In genomic region chr13:51950722-51951121, GRCh38 we compare ENCODE assay signal across 21 cellular contexts.
DNase-seq lines count a peak whose midpoint lies in the region; ATAC-seq and TF ChIP-seq lines count a peak whose summit lies in the region.
"Had no signal": no experiment of that assay in that cellular context is flagged by ENCODE, and none has a peak within 500 bp of the region (broad histone marks: within the 10 kb centered on the region; RNA-seq: fewer than 3 reads in every experiment).

No MANE protein-coding gene starts in this region.

- H3K4me3 Mint-ChIP-seq in stimulated activated naive CD8-positive, alpha-beta T cell treated with anti-CD3 and anti-CD28 coated beads, Interleukin-15, amount 100 ng/mL, for 72 hours = peak overlapping the region in 1 of 2 donors; percentile 19
- H3K4me3 Mint-ChIP-seq: H9; nephron progenitor cell; stimulated activated memory B cell treated with anti-CD40 and anti-IgM and Interleukin-4, amounts not matched to agents 10 μg/mL and 1 μg/mL and 100 μg/mL, for 72 hours; type B pancreatic cell had no signal

- H3K27ac Mint-ChIP-seq in stimulated activated naive CD8-positive, alpha-beta T cell treated with anti-CD3 and anti-CD28 coated beads, Interleukin-15, amount 100 ng/mL, for 72 hours = peak overlapping the region; percentile 34 to 69
- H3K27ac Mint-ChIP-seq: H9; nephron progenitor cell; progenitor cell of endocrine pancreas; stimulated activated memory B cell treated with anti-CD40 and anti-IgM and Interleukin-4, amounts not matched to agents 10 μg/mL and 1 μg/mL and 100 μg/mL, for 72 hours; type B pancreatic cell had no signal

- H3K36me3 ChIP-seq in prostate gland = no peaks in the 10 kb centered on the region
- H3K36me3 ChIP-seq: SJSA1 had no signal

- H3K9me3 Mint-ChIP-seq in stimulated activated naive CD8-positive, alpha-beta T cell treated with anti-CD3 and anti-CD28 coated beads, Interleukin-15, amount 100 ng/mL, for 72 hours = peaks cover 0 to 12% of the 10 kb centered on the region in 2 donors
- H3K9me3 Mint-ChIP-seq: H9, type B pancreatic cell had no signal

- H3K4me3 ChIP-seq in prostate gland = no peak overlapping the region
- H3K4me3 ChIP-seq: SJSA1 had no signal

- 88% methylated on average over 5 of the region's 5 CpGs for WGBS in prostate gland

- H3K27ac ChIP-seq in prostate gland = no peak overlapping the region
- H3K27ac ChIP-seq: 22Rv1, KMS-11, SJSA1 had no signal

- peaks cover 10% of the 10 kb centered on the region for H3K4me1 Mint-ChIP-seq in stimulated activated naive CD8-positive, alpha-beta T cell treated with anti-CD3 and anti-CD28 coated beads, Interleukin-15, amount 100 ng/mL, for 72 hours
- H3K4me1 Mint-ChIP-seq: nephron progenitor cell; stimulated activated memory B cell treated with anti-CD40 and anti-IgM and Interleukin-4, amounts not matched to agents 10 μg/mL and 1 μg/mL and 100 μg/mL, for 72 hours had no signal

- no peak for TF ChIP-seq POLR2A in prostate gland (IDR thresholded peaks at IDR 0.05)

- TF ChIP-seq CTCF in prostate gland (IDR thresholded peaks at IDR 0.05) = no peak

- H3K9me3 ChIP-seq in prostate gland = no peaks in the 10 kb centered on the region
- H3K9me3 ChIP-seq: SJSA1 had no signal

- no peaks in the 10 kb centered on the region for H3K4me1 ChIP-seq in prostate gland (replicated peaks)
- H3K4me1 ChIP-seq: SJSA1 had no signal

- ATAC-seq in stimulated activated naive CD8-positive, alpha-beta T cell treated with anti-CD3 and anti-CD28 coated beads, Interleukin-15, amount 100 ng/mL, for 72 hours = no peak
- ATAC-seq in GM18519 (IDR thresholded peaks at IDR 0.05; ENCODE audit: low FRiP score, unreplicated experiment) = no peak
- ATAC-seq: stimulated activated memory B cell treated with anti-CD40 and anti-IgM and Interleukin-4, amounts not matched to agents 10 μg/mL and 1 μg/mL and 100 μg/mL, for 72 hours had no signal

- H3K27me3 Mint-ChIP-seq in stimulated activated naive CD8-positive, alpha-beta T cell treated with anti-CD3 and anti-CD28 coated beads, Interleukin-15, amount 100 ng/mL, for 72 hours = no peaks in the 10 kb centered on the region
- H3K27me3 Mint-ChIP-seq: progenitor cell of endocrine pancreas, type B pancreatic cell had no signal

- peak; percentile 5 for DNase-seq in NCI-H2171 treated with DMSO at 0.1 percent for 48 hours (lab: John Stamatoyannopoulos, UW)
- no peak for DNase-seq in NCI-H2171 (lab: John Stamatoyannopoulos, UW)
- DNase-seq in stimulated activated CD4-positive, alpha-beta T cell treated with anti-CD3 and anti-CD28 coated beads, Interleukin-1b, Interleukin-23, amount 100 ng/mL, for 48 hours = peak; percentile 16
- DNase-seq in stimulated activated CD4-positive, alpha-beta T cell treated with anti-CD3 and anti-CD28 coated beads, Interleukin-4, amount 100 ng/mL, for 4 hours = no peak
- peak; percentile 58 for DNase-seq in dermis blood vessel endothelial cell
- no peak for DNase-seq in stimulated activated naive CD8-positive, alpha-beta T cell treated with anti-CD3 and anti-CD28 coated beads, Interleukin-15, amount 100 ng/mL, for 72 hours
- no peak for DNase-seq in prostate gland (ENCODE audit: low spot score)
- DNase-seq: activated gamma-delta T cell treated with Interleukin-2 at 50 U/mL for 16 hours, DMS153, H9, NCI-H2081 treated with DMSO at 0.1 percent for 48 hours, NCI-H526, nephron progenitor cell, T-helper 9 cell had no signal

- intact Hi-C loops in prostate gland (cut with DNase I) = no loop called here

- H3K27me3 ChIP-seq in prostate gland (replicated peaks; ENCODE audit: insufficient read depth) = no peaks in the 10 kb centered on the region
- H3K27me3 ChIP-seq: SJSA1 had no signal

Comparison
In these comparisons a context has a peak if more than half of its experiments do, and no peak if none do; other contexts are left out.
1. DNase-seq: peak in NCI-H2171 treated with DMSO at 0.1 percent for 48 hours (single experiment), stimulated activated CD4-positive, alpha-beta T cell treated with anti-CD3 and anti-CD28 coated beads, Interleukin-1b, Interleukin-23, amount 100 ng/mL, for 48 hours (single experiment) and dermis blood vessel endothelial cell (single experiment); none in NCI-H2171 (single experiment), stimulated activated CD4-positive, alpha-beta T cell treated with anti-CD3 and anti-CD28 coated beads, Interleukin-4, amount 100 ng/mL, for 4 hours (0 of 2), stimulated activated naive CD8-positive, alpha-beta T cell treated with anti-CD3 and anti-CD28 coated beads, Interleukin-15, amount 100 ng/mL, for 72 hours (0 of 2) and prostate gland (single experiment).